Comparison of ENCODE assay signal across 8 cellular contexts in the genomic region with DNA sequence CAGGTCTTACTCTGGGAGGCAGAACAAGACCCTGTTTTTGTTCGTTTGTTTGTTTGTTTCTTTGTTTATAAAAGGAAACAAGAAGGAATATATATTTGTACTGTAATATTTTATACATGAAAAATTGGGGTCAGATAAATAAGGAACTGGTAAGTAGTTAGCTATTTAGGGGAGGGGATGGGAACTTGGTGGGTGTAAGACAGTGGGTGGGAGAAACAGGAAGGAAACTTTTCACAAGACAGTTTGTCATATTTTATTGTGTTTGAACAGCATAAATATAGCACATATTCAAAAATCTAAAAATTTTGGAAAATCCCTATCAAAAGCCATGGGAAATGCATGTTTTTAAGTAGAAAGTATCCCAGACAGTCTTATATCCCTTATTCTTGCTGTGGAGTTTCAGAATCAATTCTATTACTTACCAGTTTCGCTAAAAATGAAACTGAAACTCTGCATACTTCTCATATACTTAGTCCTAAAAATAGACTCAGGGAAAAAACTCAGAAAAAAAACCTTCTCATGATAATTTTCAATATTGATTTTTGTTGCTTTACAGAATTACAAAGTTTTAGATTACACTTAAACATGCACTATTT. TPM values are rescaled to one million over a fixed set of nuclear protein-coding genes. Genes with fewer than 3 reads are reported as not detected.
DNase-seq lines count a peak whose midpoint lies in the region; ATAC-seq, FAIRE-seq and TF ChIP-seq lines count a peak whose summit lies in the region.

No MANE protein-coding gene starts in this region.

- intact Hi-C loops in thyroid gland (cut with DNase I) = no loop called here

- H3K4me2 ChIP-seq in hepatocyte = peak overlapping the region; percentile 23

- H3K27me3 ChIP-seq in hepatocyte (no peaks in the 10 kb centered on the region), thyroid gland (no peaks in the 10 kb centered on the region)

- H3K4me1 ChIP-seq in hepatocyte (ENCODE audit: insufficient read depth) = no peaks in the 10 kb centered on the region
- H3K4me1 ChIP-seq in thyroid gland = peaks cover 7 to 11% of the 10 kb centered on the region in 2 donors

- no peak overlapping the region for H2AFZ ChIP-seq in hepatocyte

- TF ChIP-seq CTCF in hepatocyte (IDR thresholded peaks at IDR 0.05; ENCODE audit: poor library complexity) (no peak), thyroid gland (IDR thresholded peaks at IDR 0.05) (no peak)

- H3K27ac ChIP-seq in hepatocyte = peak overlapping the region; percentile 0
- no peak overlapping the region for H3K27ac ChIP-seq in thyroid gland

- ATAC-seq in GM21576 (IDR thresholded peaks at IDR 0.05; ENCODE audit: unreplicated experiment) = peak; percentile 81

- WGBS in hepatocyte (ENCODE audit: low lambda C conversion rate, missing lambda C conversion rate) = 59% methylated on average over 2 of the region's 2 CpGs
- 35 to 68% methylated on average over 2 of the region's 2 CpGs for WGBS in thyroid gland, 2 donors

- H3K9me3 ChIP-seq in hepatocyte (ENCODE audit: low read depth) = no peaks in the 10 kb centered on the region
- H3K9me3 ChIP-seq in thyroid gland = no peaks in the 10 kb centered on the region

- no peak overlapping the region for H3K4me3 ChIP-seq in hepatocyte
- H3K4me3 ChIP-seq in thyroid gland (replicated peaks in 1 of 3) = no peak overlapping the region

- no peak for DNase-seq in GM12892 (ENCODE audit: insufficient read length)
- DNase-seq in MV-4-11 (lab: John Stamatoyannopoulos, UW) = peak; percentile 77
- DNase-seq in hepatocyte (ENCODE audit: low spot score) = no peak
- DNase-seq in thyroid gland = no peak
- no peak for DNase-seq in NCI-H82 (lab: John Stamatoyannopoulos, UW)
- no peak for DNase-seq in stimulated activated CD4-positive, alpha-beta T cell treated with anti-CD3 and anti-CD28 coated beads, Interleukin-15, amount 100 ng/mL, for 24 hours
- DNase-seq in A172 (ENCODE audit: low spot score) = no peak

- peak; percentile 48 for FAIRE-seq in GM12892 (lab: Jason Lieb, UNC)

- H3K79me2 ChIP-seq in hepatocyte = no peaks in the 10 kb centered on the region

- H3K36me3 ChIP-seq in hepatocyte (replicated peaks; ENCODE audit: insufficient read depth, low read depth) (no peaks in the 10 kb centered on the region), thyroid gland (no peaks in the 10 kb centered on the region)

- H4K20me1 ChIP-seq in hepatocyte (ENCODE audit: insufficient read depth, poor library complexity, severe bottlenecking) = no peaks in the 10 kb centered on the region

- no peaks in the 10 kb centered on the region for H3K9me2 ChIP-seq in hepatocyte (replicated peaks; ENCODE audit: insufficient read depth)

- no peak for TF ChIP-seq POLR2A in GM12892 (IDR thresholded peaks at IDR 0.05; ENCODE audit: low read depth, low read length)
- TF ChIP-seq POLR2A in thyroid gland (IDR thresholded peaks at IDR 0.05) = no peak

RNA-seq across cellular contexts. Expression of a gene that starts 22.3 kb away (rescaled TPM):
- polyA plus RNA-seq in GM12892 (2012; ENCODE audit: missing spikeins) = not detected
- total RNA-seq in hepatocyte (28.6 and 53.4 TPM in 2 replicates), thyroid gland (10 to 100 TPM in 2 of 4 donors, 1 to 10 TPM in 2; 4.3 to 15.5 (median 10.2) TPM)
- polyA plus RNA-seq in hepatocyte = 26.6 and 29.1 TPM in 2 replicates
- total RNA-seq in A172 (2014; rRNA removed; shearing (Covaris generic)) = not detected in 2 replicates
